ENCODE assay signal across 9 cellular contexts in genomic region chr3:17233398-17233800, GRCh38.
DNase-seq lines count a peak whose midpoint lies in the region; ATAC-seq and TF ChIP-seq lines count a peak whose summit lies in the region.
"Had no signal": no experiment of that assay in that cellular context is flagged by ENCODE, and none has a peak within 500 bp of the region (broad histone marks: within the 10 kb centered on the region; RNA-seq: fewer than 3 reads in every experiment).

No MANE protein-coding gene starts in this region.

- intact Hi-C loops in lower lobe of right lung (cut with DNase I) = loop anchor here (10.0 kb wide), 1 partner anchor 629 kb away; the partner anchor contains the start of gene DAZL

- H3K9me3 ChIP-seq in lower lobe of right lung = no peaks in the 10 kb centered on the region
- H3K9me3 ChIP-seq: SJSA1 had no signal

- ATAC-seq in HG02678 (IDR thresholded peaks at IDR 0.05; ENCODE audit: unreplicated experiment) = peak; percentile 87
- peak; percentile 72 to 80 for ATAC-seq in lower lobe of right lung

- DNase-seq in AG20443 (ENCODE audit: low spot score) = peak; percentile 51
- DNase-seq in GM13976 (ENCODE audit: low spot score) = peak; percentile 28
- peak; percentile 13 for DNase-seq in NCI-H1092 (lab: John Stamatoyannopoulos, UW)
- peak in 3 of 5 experiments; percentile 6 to 81 (median 33) for DNase-seq in T-helper 2 cell
- no peak for DNase-seq in coronary artery (ENCODE audit: low spot score)
- DNase-seq in lower lobe of right lung = no peak
- DNase-seq in superior temporal gyrus (ENCODE audit: extremely low spot score) = peak; percentile 84

- H3K4me3 ChIP-seq in coronary artery (no peak overlapping the region), lower lobe of right lung (no peak overlapping the region)
- H3K4me3 ChIP-seq: SJSA1 had no signal

- H3K4me1 ChIP-seq in lower lobe of right lung = peaks cover 4% of the 10 kb centered on the region
- H3K4me1 ChIP-seq: SJSA1 had no signal

- in situ Hi-C loops in GM13976 (cut with MboI; ENCODE audit: low sequenced_read_pairs, unreplicated experiment) = loop anchor here (10.0 kb wide), 1 partner anchor 629 kb away; the partner anchor contains the start of gene DAZL

- no peaks in the 10 kb centered on the region for H3K36me3 ChIP-seq in lower lobe of right lung
- H3K36me3 ChIP-seq: SJSA1 had no signal

- no peak overlapping the region for H3K27ac ChIP-seq in coronary artery
- no peak overlapping the region for H3K27ac ChIP-seq in lower lobe of right lung
- H3K27ac ChIP-seq: SJSA1 had no signal

- H3K27me3 ChIP-seq in lower lobe of right lung (ENCODE audit: low read depth) = no peaks in the 10 kb centered on the region
- H3K27me3 ChIP-seq: SJSA1 had no signal

- TF ChIP-seq CTCF in GM13976 (IDR thresholded peaks at IDR 0.05; ENCODE audit: borderline replicate concordance, control extremely low read depth, extremely low read depth, insufficient read depth, missing control alignments) (peak; percentile 53), coronary artery (IDR thresholded peaks at IDR 0.05) (peak; percentile 56), lower lobe of right lung (IDR thresholded peaks at IDR 0.05) (peak; percentile 63)

Comparison
In these comparisons a context has a peak if more than half of its experiments do, and no peak if none do; other contexts are left out.
1. DNase-seq: peak in AG20443 (single experiment), GM13976 (single experiment), NCI-H1092 (single experiment), T-helper 2 cell (3 of 5) and superior temporal gyrus (single experiment); none in coronary artery (single experiment) and lower lobe of right lung (single experiment).
2. Peak in every context shown above with its lines, with median percentiles within 50 percentile points of each other: CTCF ChIP-seq.